ENCODE assay signal across 23 cellular contexts in genomic region chr19:8036438-8037099, GRCh38. TPM values are rescaled to one million over a fixed set of nuclear protein-coding genes. Genes with fewer than 3 reads are reported as not detected.
A peak's percentile ranks its signal among the peaks of the same experiment; 100 is the strongest.
DNase-seq lines count a peak whose midpoint lies in the region; ATAC-seq, FAIRE-seq and TF ChIP-seq lines count a peak whose summit lies in the region.
"Had no signal": no experiment of that assay in that cellular context is flagged by ENCODE, and none has a peak within 500 bp of the region (broad histone marks: within the 10 kb centered on the region; RNA-seq: fewer than 3 reads in every experiment).

No MANE protein-coding gene starts in this region.

- H2BK120ac ChIP-seq in H1 (replicated peaks; ENCODE audit: low read depth, low read length) = no peak overlapping the region
- no peak overlapping the region for H2BK120ac ChIP-seq in mesendoderm (ENCODE audit: low read depth, low read length)

- H3K14ac ChIP-seq in H1 (ENCODE audit: insufficient read length) = no peak overlapping the region

- DNase-seq in DMS 273 (lab: John Stamatoyannopoulos, UW; ENCODE audit: unreplicated experiment) (peak; percentile 97), NCI-H1105 treated with DMSO at 0.1 percent for 48 hours (lab: John Stamatoyannopoulos, UW) (peak; percentile 70), NCI-H2196 treated with DMSO at 0.1 percent for 48 hours (lab: John Stamatoyannopoulos, UW; ENCODE audit: unreplicated experiment) (peak; percentile 24), H1 (ENCODE audit: low read depth in 1 of 2, low spot score in 2 of 2) (no peak), suprapubic skin (ENCODE audit: low spot score in 2 of 2) (no peak), mesendoderm (no peak)
- DNase-seq: activated naive CD8-positive, alpha-beta T cell treated with anti-CD3 and anti-CD28 coated beads, Interleukin-2, amount 10 ng/mL, durations not matched to agents 7 days and 5 days; CD4-positive, CD25-positive, alpha-beta regulatory T cell; cortex of kidney; GOT3; naive thymus-derived CD4-positive, alpha-beta T cell; pancreas; right lobe of liver; SK-N-SH; stimulated activated naive B cell treated with anti-CD40 and anti-IgM and Interleukin-4, amounts not matched to agents 10 μg/mL and 1 μg/mL and 100 μg/mL, for 72 hours; tibial artery had no signal

- 92% methylated on average over 7 of the region's 7 CpGs; no CpG with 5 or more reads in 1 of the 2 experiments for WGBS in H1 (ENCODE audit: extremely low coverage in 1 of 2, insufficient coverage in 1 of 2, insufficient read length in 1 of 2, insufficient replicate concordance in 2 of 2, low coverage in 1 of 2, low lambda C conversion rate in 2 of 2, missing lambda C conversion rate in 1 of 2), 2 experiments
- 71% methylated on average over 7 of the region's 7 CpGs for WGBS in suprapubic skin
- WGBS in mesendoderm (ENCODE audit: extremely low coverage, insufficient coverage, low lambda C conversion rate) = no CpG with 5 or more reads among the region's 7 CpGs

- no peaks in the 10 kb centered on the region for H3K23me2 ChIP-seq in H1 (ENCODE audit: low read depth, low read length)

- no peak overlapping the region for H2BK15ac ChIP-seq in H1 (ENCODE audit: low read length)
- no peak overlapping the region for H2BK15ac ChIP-seq in mesendoderm (replicated peaks; ENCODE audit: low read depth)

- H2AK5ac ChIP-seq in H1 (ENCODE audit: low read depth, low read length) = no peak overlapping the region
- H2AK5ac ChIP-seq in mesendoderm (ENCODE audit: low read length) = no peak overlapping the region

- H2BK20ac ChIP-seq in H1 (ENCODE audit: low read length) = 0 out of 2 replicates have a peak overlapping the region, but pooled peaks have one; percentile 48

- H3K4me3 ChIP-seq in H1 (ENCODE audit: extremely low read depth in 1 of 4, insufficient read depth in 2 of 4, low read depth in 3 of 4, low read length in 4 of 4) = no peak overlapping the region
- no peak overlapping the region for H3K4me3 ChIP-seq in suprapubic skin
- no peak overlapping the region for H3K4me3 ChIP-seq in mesendoderm (ENCODE audit: low read length)
- H3K4me3 ChIP-seq: lung, pancreas, right lobe of liver, tibial artery had no signal

- POLR2A ChIA-PET in H1 (lab: Charles Lee; ENCODE audit: partially characterized antibody) = interaction anchor here (0.7 to 1.6 kb wide), 5 partner anchors 8 to 38 kb away, joined by 3 to 5 read pairs (median 4); no protein-coding TSS in a partner anchor

- H3K18ac ChIP-seq in H1 (ENCODE audit: extremely low read depth, low read length) = no peak overlapping the region
- no peak overlapping the region for H3K18ac ChIP-seq in mesendoderm (ENCODE audit: low read length)

- TF ChIP-seq EP300 in H1 (IDR thresholded peaks at IDR 0.05; ENCODE audit: borderline replicate concordance in 1 of 2, low read depth in 2 of 2, low read length in 2 of 2) (no peak), suprapubic skin (IDR thresholded peaks at IDR 0.05) (no peak)

- no peaks in the 10 kb centered on the region for H3K79me2 ChIP-seq in H1 (ENCODE audit: control insufficient read depth in 1 of 2, insufficient read depth in 2 of 2, low read length in 2 of 2)
- no peaks in the 10 kb centered on the region for H3K79me2 ChIP-seq in mesendoderm (ENCODE audit: control insufficient read depth, insufficient read depth, low read length)

- H4K91ac ChIP-seq in H1 (replicated peaks; ENCODE audit: insufficient read length, low read length) = no peak overlapping the region

- no peak for TF ChIP-seq POLR2A in H1 (IDR thresholded peaks at IDR 0.05; ENCODE audit: control extremely low read depth in 1 of 2, low read depth in 2 of 2, low read length in 2 of 2)
- no peak for TF ChIP-seq POLR2A in suprapubic skin (IDR thresholded peaks at IDR 0.05)

- H3K56ac ChIP-seq in H1 (replicated peaks; ENCODE audit: insufficient read length, low read depth, low read length) (no peak overlapping the region), mesendoderm (ENCODE audit: low read length) (no peak overlapping the region)

- no peak overlapping the region for H4K5ac ChIP-seq in H1 (ENCODE audit: insufficient read length, low read depth, low read length)
- no peak overlapping the region for H4K5ac ChIP-seq in mesendoderm (ENCODE audit: low read length)

- no peak overlapping the region for H2BK5ac ChIP-seq in H1 (ENCODE audit: low read depth, low read length)
- H2BK5ac ChIP-seq in mesendoderm (ENCODE audit: low read length) = no peak overlapping the region

- no peak for TF ChIP-seq CTCF in H1 (IDR thresholded peaks at IDR 0.05; ENCODE audit: control extremely low read depth in 1 of 3, insufficient read depth in 1 of 3, low read depth in 1 of 3, low read length in 3 of 3)
- TF ChIP-seq CTCF in suprapubic skin (IDR thresholded peaks at IDR 0.05) = no peak

- peaks cover 0 to 11% (median 6%) of the 10 kb centered on the region in 4 experiments; a peak in 3 of 7 replicates for H3K4me1 ChIP-seq in H1 (replicated peaks in 1 of 4; ENCODE audit: control insufficient read depth in 3 of 4, insufficient read depth in 4 of 4, low read length in 3 of 4)
- H3K4me1 ChIP-seq in suprapubic skin = no peaks in the 10 kb centered on the region
- no peaks in the 10 kb centered on the region for H3K4me1 ChIP-seq in mesendoderm (ENCODE audit: control insufficient read depth, low read depth, low read length)
- H3K4me1 ChIP-seq: pancreas, right lobe of liver, tibial artery had no signal

- H3K23ac ChIP-seq in H1 (ENCODE audit: insufficient read length) = no peak overlapping the region
- H3K23ac ChIP-seq in mesendoderm (ENCODE audit: low read length) = no peak overlapping the region

- no peak overlapping the region for H3K4me2 ChIP-seq in H1 (ENCODE audit: insufficient read depth in 1 of 2, low read depth in 2 of 2, low read length in 2 of 2)
- H3K4me2 ChIP-seq in mesendoderm (ENCODE audit: low read length) = no peak overlapping the region
- H3K4me2 ChIP-seq: SK-N-SH had no signal

- H2AFZ ChIP-seq in H1 (ENCODE audit: low read length) = peak overlapping the region; percentile 63

- H3K27ac ChIP-seq in H1 (ENCODE audit: low read depth, low read length) (no peak overlapping the region; the same call in 1 of the 2 replicates), suprapubic skin (no peak overlapping the region), mesendoderm (ENCODE audit: low read depth, low read length) (no peak overlapping the region)
- H3K27ac ChIP-seq: pancreas, right lobe of liver, tibial artery had no signal

- no peak overlapping the region for H2BK12ac ChIP-seq in H1 (ENCODE audit: low read depth, low read length)

- no peak for TF ChIP-seq RAD21 in H1 (IDR thresholded peaks at IDR 0.05 in 1 of 2, conservative IDR thresholded peaks at IDR 0.05 in 1 of 2; ENCODE audit: low read depth in 2 of 2, low read length in 2 of 2)

- no peaks in the 10 kb centered on the region for H3K9me3 ChIP-seq in H1 (ENCODE audit: insufficient read depth in 2 of 2, low read depth in 1 of 2, low read length in 1 of 2)
- H3K9me3 ChIP-seq in suprapubic skin = no peaks in the 10 kb centered on the region
- H3K9me3 ChIP-seq: pancreas, right lobe of liver, SK-N-SH, tibial artery had no signal

- H3K36me3 ChIP-seq in H1 (ENCODE audit: control insufficient read depth in 2 of 4, insufficient read depth in 4 of 4, low read length in 3 of 4) (no peaks in the 10 kb centered on the region), suprapubic skin (no peaks in the 10 kb centered on the region), mesendoderm (ENCODE audit: control insufficient read depth, insufficient read depth, low read length) (no peaks in the 10 kb centered on the region)
- H3K36me3 ChIP-seq: pancreas, right lobe of liver, tibial artery had no signal

- no peak overlapping the region for H3K9ac ChIP-seq in H1 (replicated peaks in 1 of 4; ENCODE audit: extremely low read depth in 1 of 4, low read depth in 3 of 4, low read length in 3 of 4)
- no peak overlapping the region for H3K9ac ChIP-seq in mesendoderm (ENCODE audit: low read length)
- H3K9ac ChIP-seq: SK-N-SH had no signal

- ATAC-seq in GM21381 (IDR thresholded peaks at IDR 0.05; ENCODE audit: unreplicated experiment) = no peak
- ATAC-seq in esophagus mucosa = no peak
- ATAC-seq: activated CD4-positive, CD25-positive, alpha-beta regulatory T cell treated with anti-CD3 and anti-CD28 coated beads, Interleukin-2, amount 50 U/mL, for 24 hours; naive thymus-derived CD4-positive, alpha-beta T cell; Panc1; pancreas; right lobe of liver; stimulated activated naive B cell treated with anti-CD40 and anti-IgM and Interleukin-4, amounts not matched to agents 10 μg/mL and 1 μg/mL and 100 μg/mL, for 72 hours had no signal

- no peaks in the 10 kb centered on the region for H3K79me1 ChIP-seq in H1 (ENCODE audit: low read depth, low read length)
- no peaks in the 10 kb centered on the region for H3K79me1 ChIP-seq in mesendoderm (ENCODE audit: low read length)

- H3K27me3 ChIP-seq in H1 (replicated peaks in 1 of 4; ENCODE audit: control insufficient read depth in 3 of 4, extremely low read depth in 1 of 4, insufficient read depth in 3 of 4, low read length in 3 of 4) (no peaks in the 10 kb centered on the region; a peak in 1 of 7 replicates), suprapubic skin (peaks cover 3% of the 10 kb centered on the region), mesendoderm (ENCODE audit: insufficient read depth, low read length, poor library complexity) (no peaks in the 10 kb centered on the region)
- H3K27me3 ChIP-seq: pancreas, right lobe of liver had no signal

- H4K20me1 ChIP-seq in H1 (replicated peaks in 1 of 2; ENCODE audit: control insufficient read depth in 1 of 2, insufficient read depth in 2 of 2, low read length in 2 of 2) = no peaks in the 10 kb centered on the region

- no peak for FAIRE-seq in H1 (lab: Jason Lieb, UNC)
- FAIRE-seq: keratinocyte, pancreas had no signal

- no peak overlapping the region for H3K4ac ChIP-seq in H1 (replicated peaks; ENCODE audit: insufficient read length, low read depth, low read length)
- H3K4ac ChIP-seq in mesendoderm (ENCODE audit: low read depth, low read length) = no peak overlapping the region

- H4K8ac ChIP-seq in H1 (ENCODE audit: extremely low read depth, insufficient read depth, low read length) (no peak overlapping the region), mesendoderm (ENCODE audit: low read depth, low read length) (no peak overlapping the region)

- CTCF ChIA-PET in H1 (lab: Charles Lee; ENCODE audit: partially characterized antibody) = interaction anchor here (1.0 to 3.1 kb wide), 9 partner anchors 8 to 66 kb away, joined by 3 to 10 read pairs (median 4); no protein-coding TSS in a partner anchor

RNA-seq across cellular contexts. Expression of gene CCL25, which starts 16.0 kb away (rescaled TPM):
- not detected in 2 replicates for total RNA-seq in H1 (2021; fragmentation: NEBNext Ultra II Directional; extraction: Animal tissue kit (Norgen Biotek cat#: 25700))
- polyA plus RNA-seq in H1 (2011; rRNA removed) = 0.46 and 0.59 TPM in 2 replicates
- 0.31 TPM for polyA plus RNA-seq in H1 (2011; cell fraction: cytosol; rRNA removed)
- polyA plus RNA-seq in H1 (2011; cell fraction: nucleus; rRNA removed) = 0.41 TPM
- 0.52 to 1.3 TPM (median 0.64 TPM) in 4 replicates for polyA plus RNA-seq in H1 (2012, experiment 1 of 2)
- polyA plus RNA-seq in H1 (2012, experiment 2 of 2) = 0.59 TPM
- 0.53 TPM for polyA plus RNA-seq in H1 (2013, experiment 1 of 2)
- polyA plus RNA-seq in H1 (2013, experiment 2 of 2) = 0.70 TPM
- not detected in 2 replicates for polyA minus RNA-seq in H1 (2011; rRNA and poly(A)+ RNA removed)
- polyA minus RNA-seq in H1 (2011; cell fraction: cytosol; rRNA and poly(A)+ RNA removed) = not detected
- not detected for polyA minus RNA-seq in H1 (2011; cell fraction: nucleus; rRNA and poly(A)+ RNA removed)
- total RNA-seq in suprapubic skin (not detected), esophagus mucosa (not detected)
- 0.07 TPM for polyA plus RNA-seq in mesendoderm (2013, experiment 1 of 2)
- polyA plus RNA-seq in mesendoderm (2013, experiment 2 of 2) = 0.13 TPM
- total RNA-seq: CD4-positive, CD25-positive, alpha-beta regulatory T cell; HT1080; lung; pancreas had no signal
- polyA plus RNA-seq: keratinocyte; lung; naive thymus-derived CD4-positive, alpha-beta T cell; SK-N-SH had no signal

RNA-seq across cellular contexts. Expression of gene ELAVL1, which starts 31.1 kb away (rescaled TPM):
- total RNA-seq in H1 (2021; fragmentation: NEBNext Ultra II Directional; extraction: Animal tissue kit (Norgen Biotek cat#: 25700)) = 163 and 167 TPM in 2 replicates
- 56.7 and 65.2 TPM in 2 replicates for polyA plus RNA-seq in H1 (2011; rRNA removed)
- 74.2 TPM for polyA plus RNA-seq in H1 (2011; cell fraction: cytosol; rRNA removed)
- 70.1 TPM for polyA plus RNA-seq in H1 (2011; cell fraction: nucleus; rRNA removed)
- 111 to 115 TPM (median 113 TPM) in 4 replicates for polyA plus RNA-seq in H1 (2012, experiment 1 of 2)
- polyA plus RNA-seq in H1 (2012, experiment 2 of 2) = 69.3 TPM
- 71.2 TPM for polyA plus RNA-seq in H1 (2013, experiment 1 of 2)
- polyA plus RNA-seq in H1 (2013, experiment 2 of 2) = 73.0 TPM
- 85.2 and 94.8 TPM in 2 replicates for polyA minus RNA-seq in H1 (2011; rRNA and poly(A)+ RNA removed)
- polyA minus RNA-seq in H1 (2011; cell fraction: cytosol; rRNA and poly(A)+ RNA removed) = 70.8 TPM
- 18.9 TPM for polyA minus RNA-seq in H1 (2011; cell fraction: nucleus; rRNA and poly(A)+ RNA removed)
- total RNA-seq in suprapubic skin = 10 to 100 TPM; 32.4 to 38.2 (median 37.2) TPM
- 74.8 TPM for polyA plus RNA-seq in mesendoderm (2013, experiment 1 of 2)
- polyA plus RNA-seq in mesendoderm (2013, experiment 2 of 2) = 77.1 TPM
- 48.7 TPM for total RNA-seq in esophagus mucosa

Comparison
In these comparisons a context has a peak if more than half of its experiments do, and no peak if none do; other contexts are left out.
1. DNase-seq: peak in DMS 273 (single experiment), NCI-H1105 treated with DMSO at 0.1 percent for 48 hours (single experiment) and NCI-H2196 treated with DMSO at 0.1 percent for 48 hours (single experiment); none in H1 (0 of 2), suprapubic skin (0 of 2) and mesendoderm (single experiment).